In genomic region chr6:56803594-56803993, GRCh38 we compare ENCODE assay signal across 15 cellular contexts.
DNase-seq lines count a peak whose midpoint lies in the region; ATAC-seq and TF ChIP-seq lines count a peak whose summit lies in the region.
"Had no signal": no experiment of that assay in that cellular context is flagged by ENCODE, and none has a peak within 500 bp of the region (broad histone marks: within the 10 kb centered on the region; RNA-seq: fewer than 3 reads in every experiment).

No MANE protein-coding gene starts in this region.

- H3K36me3 ChIP-seq in left ventricle myocardium inferior (no peaks in the 10 kb centered on the region), SJSA1 (no peaks in the 10 kb centered on the region), esophagus muscularis mucosa (no peaks in the 10 kb centered on the region)
- H3K36me3 ChIP-seq: colonic mucosa had no signal

- ATAC-seq in left ventricle myocardium superior = no peak
- ATAC-seq in activated CD4-positive, CD25-positive, alpha-beta regulatory T cell treated with anti-CD3 and anti-CD28 coated beads, Interleukin-2, amount 50 U/mL, for 24 hours = no peak
- ATAC-seq: activated CD8-positive, alpha-beta T cell treated with anti-CD3 and anti-CD28 coated beads, Interleukin-2, amount 10 ng/mL, durations not matched to agents 7 days and 5 days had no signal

- H3K27ac ChIP-seq in left ventricle myocardium inferior (replicated peaks) = peak overlapping the region; percentile 53
- peak overlapping the region; percentile 52 for H3K27ac ChIP-seq in SJSA1
- no peak overlapping the region for H3K27ac ChIP-seq in esophagus muscularis mucosa (replicated peaks in 1 of 4)
- H3K27ac ChIP-seq: colonic mucosa had no signal

- H3K27me3 ChIP-seq in left ventricle myocardium inferior (ENCODE audit: low read depth) (no peaks in the 10 kb centered on the region), SJSA1 (replicated peaks) (no peaks in the 10 kb centered on the region), esophagus muscularis mucosa (no peaks in the 10 kb centered on the region)
- H3K27me3 ChIP-seq: colonic mucosa had no signal

- no peak for TF ChIP-seq POLR2A in esophagus muscularis mucosa (IDR thresholded peaks at IDR 0.05; ENCODE audit: low read depth)

- no peak for TF ChIP-seq EP300 in esophagus muscularis mucosa (IDR thresholded peaks at IDR 0.05)

- peaks cover 93% of the 10 kb centered on the region for H3K4me1 ChIP-seq in left ventricle myocardium inferior
- H3K4me1 ChIP-seq in SJSA1 (replicated peaks) = peaks cover 53% of the 10 kb centered on the region
- peaks cover 26 to 33% (median 33%) of the 10 kb centered on the region in 4 donors for H3K4me1 ChIP-seq in esophagus muscularis mucosa
- H3K4me1 ChIP-seq: colonic mucosa had no signal

- TF ChIP-seq CTCF in left ventricle myocardium inferior (IDR thresholded peaks at IDR 0.05; ENCODE audit: borderline replicate concordance) (no peak), esophagus muscularis mucosa (IDR thresholded peaks at IDR 0.05) (no peak)

- DNase-seq in left ventricle myocardium inferior (no peak), left ventricle myocardium superior (no peak), SJSA1 (ENCODE audit: low read depth in 1 of 2, low spot score in 2 of 2) (peak in 1 of 2 experiments; percentile 53), fibroblast of the conjunctiva (ENCODE audit: low read depth) (peak; percentile 55), esophagus muscularis mucosa (ENCODE audit: extremely low spot score) (no peak), activated gamma-delta T cell treated with Interleukin-2 at 50 U/mL for 16 hours (no peak)
- DNase-seq in activated T-cell treated with anti-CD3 and anti-CD28 coated beads, Interleukin-2, amount 50 U/mL, for 1 hour = no peak
- DNase-seq: ACHN; activated CD8-positive, alpha-beta T cell treated with anti-CD3 and anti-CD28 coated beads, Interleukin-2, amount 10 ng/mL, durations not matched to agents 7 days and 5 days; colonic mucosa; DMS153; KG1; kidney glomerular epithelial cell; nephron progenitor cell had no signal

- intact Hi-C loops in left ventricle myocardium inferior (cut with micrococcal nuclease) = no loop called here
- intact Hi-C loops in left ventricle myocardium superior (cut with micrococcal nuclease) = no loop called here
- intact Hi-C loops in esophagus muscularis mucosa (cut with DNase I) = no loop called here

- H3K9me3 ChIP-seq in left ventricle myocardium inferior (replicated peaks) (no peaks in the 10 kb centered on the region), SJSA1 (replicated peaks) (no peaks in the 10 kb centered on the region), esophagus muscularis mucosa (no peaks in the 10 kb centered on the region)
- H3K9me3 ChIP-seq: colonic mucosa had no signal

- 57% methylated on average over 2 of the region's 2 CpGs for WGBS in esophagus muscularis mucosa

- no peak overlapping the region for H3K4me3 ChIP-seq in left ventricle myocardium inferior
- H3K4me3 ChIP-seq in SJSA1 = no peak overlapping the region
- H3K4me3 ChIP-seq in esophagus muscularis mucosa = no peak overlapping the region
- H3K4me3 ChIP-seq: colonic mucosa had no signal

Comparison
In these comparisons a context has a peak if more than half of its experiments do, and no peak if none do; other contexts are left out.
1. H3K27ac ChIP-seq: peak in left ventricle myocardium inferior (single experiment) and SJSA1 (single experiment); none in esophagus muscularis mucosa (0 of 4).